Comparison of ENCODE assay signal across 17 cellular contexts in the genomic region with DNA sequence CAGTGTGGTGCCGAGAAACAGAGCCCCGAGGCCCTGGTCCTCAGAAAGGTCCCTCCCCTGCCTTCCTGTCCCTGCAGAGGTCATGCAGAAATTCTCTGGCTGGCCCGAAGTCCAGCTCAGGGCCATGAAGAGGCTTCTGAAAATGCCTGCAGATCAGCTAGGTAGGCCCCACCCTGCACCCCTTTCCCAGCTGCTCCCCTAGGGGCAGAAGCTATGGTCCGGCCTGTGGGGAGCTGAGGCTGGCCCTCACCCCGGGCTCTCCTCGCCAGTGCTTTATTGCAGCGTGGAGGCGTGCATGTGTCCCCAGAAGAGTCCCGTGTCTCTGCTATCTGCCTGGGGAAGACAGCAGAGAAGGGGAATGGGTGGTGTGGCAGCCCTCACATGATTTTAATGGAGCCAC. TPM values are rescaled to one million over a fixed set of nuclear protein-coding genes. Genes with fewer than 3 reads are reported as not detected.
A peak's percentile ranks its signal among the peaks of the same experiment; 100 is the strongest.
DNase-seq lines count a peak whose midpoint lies in the region; ATAC-seq, FAIRE-seq and TF ChIP-seq lines count a peak whose summit lies in the region.
"Had no signal": no experiment of that assay in that cellular context is flagged by ENCODE, and none has a peak within 500 bp of the region (broad histone marks: within the 10 kb centered on the region; RNA-seq: fewer than 3 reads in every experiment).

No MANE protein-coding gene starts in this region.

- H3K36me3 ChIP-seq in H7 (replicated peaks; ENCODE audit: control insufficient read depth, insufficient read depth, low read length) (no peaks in the 10 kb centered on the region), K562 (ENCODE audit: control insufficient read depth, insufficient read depth, low read length) (peaks cover 4% of the 10 kb centered on the region; the same call in 1 of the 3 replicates)
- H3K36me3 ChIP-seq: HAP-1 had no signal

- H3K4me3 ChIP-seq in H7 (ENCODE audit: insufficient read depth, low read depth, low read length) (no peak overlapping the region), K562 (no peak overlapping the region)
- H3K4me3 ChIP-seq: BLaER1, GM23338, HAP-1 had no signal

- H3K4me1 ChIP-seq in K562 (replicated peaks in 1 of 2; ENCODE audit: control insufficient read depth in 2 of 2, insufficient read depth in 2 of 2, low read length in 2 of 2): peaks cover 0 to 13% of the 10 kb centered on the region in 2 experiments; a peak in 2 of 5 replicates
- H3K4me1 ChIP-seq: Caco-2, HAP-1 had no signal

- no peak for TF ChIP-seq RAD21 in K562 (CRISPR knock-in tag; conservative IDR thresholded peaks at IDR 0.05 in 1 of 2, IDR thresholded peaks at IDR 0.05 in 1 of 2)

- H3K27me3 ChIP-seq in H7 (ENCODE audit: control insufficient read depth, insufficient read depth, low read length): no peaks in the 10 kb centered on the region
- H3K27me3 ChIP-seq in K562 (ENCODE audit: control insufficient read depth in 2 of 2, insufficient read depth in 2 of 2, low read length in 2 of 2): peaks cover 15 to 38% of the 10 kb centered on the region in 2 experiments; a peak in 3 of 5 replicates
- H3K27me3 ChIP-seq: BLaER1 had no signal

- in situ Hi-C loops in K562 (cut with MboI): no loop called here

- H4K20me1 ChIP-seq in K562 (replicated peaks; ENCODE audit: control insufficient read depth, insufficient read depth, low read length): peaks cover 9% of the 10 kb centered on the region; the same call in 1 of the 2 replicates

- intact Hi-C loops in K562 (cut with micrococcal nuclease): no loop called here
- intact Hi-C loops in posterior vena cava (cut with DNase I): no loop called here

- POLR2A ChIA-PET in K562 (lab: Yijun Ruan, JAX): interaction anchor here (0.6 to 2.1 kb wide), 3 partner anchors 11 to 115 kb away, joined by 3 to 7 read pairs (median 4); no protein-coding TSS in a partner anchor

- BruUV-seq in K562 (replicated peaks; lab: Mats Ljungman, UMichigan): no TSS peak

- H3K27ac Mint-ChIP-seq in stimulated activated effector memory CD8-positive, alpha-beta T cell treated with anti-CD3 and anti-CD28 coated beads, Interleukin-12 subunit alpha, Interleukin-12 subunit beta, amount 100 ng/mL, for 72 hours: peak overlapping the region; percentile 22
- H3K27ac Mint-ChIP-seq: B cell; CD8-positive, alpha-beta T cell; GM23338; HFFc6 had no signal

- no peak for TF ChIP-seq CTCF in K562 (IDR thresholded peaks at IDR 0.05 in 2 of 3, conservative IDR thresholded peaks at IDR 0.05 in 1 of 3; ENCODE audit: insufficient read depth in 2 of 3, low read depth in 1 of 3, low read length in 3 of 3)

- H3K4me2 ChIP-seq in K562 (ENCODE audit: insufficient read depth, low read length): no peak overlapping the region
- H3K4me2 ChIP-seq: BLaER1, GM23338 had no signal

- 7% methylated on average over 9 of the region's 9 CpGs for WGBS in K562 (ENCODE audit: insufficient coverage, low coverage, missing lambda C conversion rate)

- H3K4me3 Mint-ChIP-seq in stimulated activated effector memory CD8-positive, alpha-beta T cell treated with anti-CD3 and anti-CD28 coated beads, Interleukin-12 subunit alpha, Interleukin-12 subunit beta, amount 100 ng/mL, for 72 hours: no peak overlapping the region
- H3K4me3 Mint-ChIP-seq: B cell; CD4-positive, CD25-positive, alpha-beta regulatory T cell; CD8-positive, alpha-beta T cell; GM23338; HFFc6 had no signal

- H3K36me3 Mint-ChIP-seq in stimulated activated effector memory CD8-positive, alpha-beta T cell treated with anti-CD3 and anti-CD28 coated beads, Interleukin-12 subunit alpha, Interleukin-12 subunit beta, amount 100 ng/mL, for 72 hours: no peaks in the 10 kb centered on the region
- H3K36me3 Mint-ChIP-seq: CD4-positive, CD25-positive, alpha-beta regulatory T cell; CD8-positive, alpha-beta T cell had no signal

- FAIRE-seq in K562 (lab: Jason Lieb, UNC): no peak
- FAIRE-seq: G401.6 had no signal

- H3K27ac ChIP-seq in K562 (ENCODE audit: extremely low read depth, low read depth, low read length): no peak overlapping the region
- H3K27ac ChIP-seq: BLaER1, C4-2B had no signal

- H3K9ac ChIP-seq in K562 (ENCODE audit: insufficient read depth in 1 of 2, low read depth in 2 of 2, low read length in 2 of 2): 0 out of 4 replicates have a peak overlapping the region, but pooled peaks of 1 of the 2 experiments have one; percentile 2
- H3K9ac ChIP-seq: BLaER1 had no signal

- CTCF ChIA-PET in K562 (lab: Yijun Ruan, JAX; ENCODE audit: low intra/inter-chr PET ratio): interaction anchor here (1.2 kb wide), 1 partner anchor 88 kb away, joined by 3 read pairs; no protein-coding TSS in a partner anchor

- H3K9me3 Mint-ChIP-seq in stimulated activated effector memory CD8-positive, alpha-beta T cell treated with anti-CD3 and anti-CD28 coated beads, Interleukin-12 subunit alpha, Interleukin-12 subunit beta, amount 100 ng/mL, for 72 hours: no peaks in the 10 kb centered on the region
- H3K9me3 Mint-ChIP-seq: CD4-positive, CD25-positive, alpha-beta regulatory T cell; CD8-positive, alpha-beta T cell; GM23338; HFFc6 had no signal

- TF ChIP-seq EP300 in K562 (IDR thresholded peaks at IDR 0.05; ENCODE audit: low read length): no peak

- no peaks in the 10 kb centered on the region for H3K79me2 ChIP-seq in K562 (ENCODE audit: control insufficient read depth, insufficient read depth, low read length)

- peaks cover 2% of the 10 kb centered on the region for H3K9me1 ChIP-seq in K562 (ENCODE audit: control insufficient read depth, insufficient read depth, low read length)

- no peaks in the 10 kb centered on the region for H3K9me3 ChIP-seq in K562 (replicated peaks; ENCODE audit: control insufficient read depth, insufficient read depth, low read depth, low read length)
- H3K9me3 ChIP-seq: BLaER1, Caco-2, HAP-1 had no signal

- H2AFZ ChIP-seq in K562 (ENCODE audit: low read depth, low read length): no peak overlapping the region
- H2AFZ ChIP-seq: GM23338 had no signal

- DNase-seq in H7 (peak; percentile 37), K562 (ENCODE audit: extremely low read depth in 1 of 4, low spot score in 3 of 4) (no peak), posterior vena cava (ENCODE audit: low spot score) (no peak), cortex of kidney (lab: John Stamatoyannopoulos, UW) (no peak)
- DNase-seq in stimulated activated effector memory CD8-positive, alpha-beta T cell treated with anti-CD3 and anti-CD28 coated beads, Interleukin-12 subunit alpha, Interleukin-12 subunit beta, amount 100 ng/mL, for 72 hours (ENCODE audit: low spot score in 2 of 2): no peak
- DNase-seq: Caco-2; CD4-positive, CD25-positive, alpha-beta regulatory T cell; CD8-positive, alpha-beta T cell; DMS153; DND-41; HFFc6 had no signal

- no peak for TF ChIP-seq POLR2A in K562 (conservative IDR thresholded peaks at IDR 0.05)

- ATAC-seq in K562: peak; percentile 21
- no peak for ATAC-seq in stimulated activated effector memory CD8-positive, alpha-beta T cell treated with anti-CD3 and anti-CD28 coated beads, Interleukin-12 subunit alpha, Interleukin-12 subunit beta, amount 100 ng/mL, for 72 hours
- ATAC-seq: CD8-positive, alpha-beta T cell had no signal

- H3K4me1 Mint-ChIP-seq in stimulated activated effector memory CD8-positive, alpha-beta T cell treated with anti-CD3 and anti-CD28 coated beads, Interleukin-12 subunit alpha, Interleukin-12 subunit beta, amount 100 ng/mL, for 72 hours: peaks cover 5% of the 10 kb centered on the region
- H3K4me1 Mint-ChIP-seq: B cell, GM23338 had no signal

RNA-seq across cellular contexts. Expression of a gene that starts 19.9 kb away (rescaled TPM):
- total RNA-seq in H7 (2014; rRNA removed; shearing (Covaris generic)): 28.5 and 33.5 TPM in 2 replicates
- 33.3 and 49.1 TPM in 2 replicates for total RNA-seq in K562 (2011; cell fraction: chromatin; rRNA removed; ENCODE audit: low replicate concordance)
- total RNA-seq in K562 (2011; cell fraction: nucleolus; rRNA removed): 33.0 and 38.9 TPM in 2 replicates
- total RNA-seq in K562 (2011; cell fraction: nucleoplasm; rRNA removed): 25.6 and 35.8 TPM in 2 replicates
- total RNA-seq in K562 (2014; rRNA removed) (70.5 and 72.9 TPM in 2 replicates), K562 (2014; rRNA removed; fragmentation: Illumina TruSeq; extraction: Trizol) (19.6 and 21.6 TPM in 2 replicates), K562 (2015; rRNA removed; fragmentation: Illumina TruSeq; extraction: Trizol) (31.1 and 31.3 TPM in 2 replicates), K562 (2021) (56.4 and 57.9 TPM in 2 replicates), posterior vena cava (10 to 100 TPM; 10.4 to 11.1 TPM)
- polyA plus RNA-seq in K562 (2011; rRNA removed) (23.9 and 29.2 TPM in 2 replicates), K562 (2014; fragmentation: Illumina TruSeq; extraction: Trizol) (40.9 and 45.1 TPM in 2 replicates), K562 (2014; fragmentation: Nextera tagmentation; extraction: Ambion mirVana) (1 to 10 TPM; 3.4 to 5.0 TPM), K562 (2014; rRNA removed) (58.8 and 62.3 TPM in 2 replicates)
- polyA plus RNA-seq in K562 (2011; cell fraction: cytosol; rRNA removed): 26.2 and 39.1 TPM in 2 replicates
- 19.8 and 27.2 TPM in 2 replicates for polyA plus RNA-seq in K562 (2011; cell fraction: nucleus; rRNA removed)
- 22.0 and 39.1 TPM in 2 replicates for polyA plus RNA-seq in K562 (2012)
- polyA minus RNA-seq in K562 (2011; rRNA and poly(A)+ RNA removed): 22.5 and 31.4 TPM in 2 replicates
- 17.9 and 24.8 TPM in 2 replicates for polyA minus RNA-seq in K562 (2011; cell fraction: cytosol; rRNA and poly(A)+ RNA removed)
- polyA minus RNA-seq in K562 (2011; cell fraction: nucleus; rRNA and poly(A)+ RNA removed): 13.6 and 16.7 TPM in 2 replicates

RNA-seq across cellular contexts. Expression of a gene that starts 21.7 kb away (rescaled TPM):
- total RNA-seq in H7 (2014; rRNA removed; shearing (Covaris generic)): 0.17 and 0.41 TPM in 2 replicates
- total RNA-seq in K562 (2011; cell fraction: chromatin; rRNA removed; ENCODE audit: low replicate concordance): 1.6 and 2.8 TPM in 2 replicates
- total RNA-seq in K562 (2011; cell fraction: nucleolus; rRNA removed): 0.50 and 0.92 TPM in 2 replicates
- 0.69 and 1.3 TPM in 2 replicates for total RNA-seq in K562 (2011; cell fraction: nucleoplasm; rRNA removed)
- total RNA-seq in K562 (2014; rRNA removed): 0.53 TPM in 1 of 2 replicates, not detected in the other
- total RNA-seq in K562 (2014; rRNA removed; fragmentation: Illumina TruSeq; extraction: Trizol): 0.19 and 0.36 TPM in 2 replicates
- total RNA-seq in K562 (2015; rRNA removed; fragmentation: Illumina TruSeq; extraction: Trizol): 0.26 and 0.65 TPM in 2 replicates
- 0.20 and 0.33 TPM in 2 replicates for total RNA-seq in K562 (2021)
- 0.60 and 1.2 TPM in 2 replicates for polyA plus RNA-seq in K562 (2011; rRNA removed)
- 0.60 and 0.85 TPM in 2 replicates for polyA plus RNA-seq in K562 (2011; cell fraction: cytosol; rRNA removed)
- polyA plus RNA-seq in K562 (2011; cell fraction: nucleus; rRNA removed): 0.60 and 0.86 TPM in 2 replicates
- 0.82 and 1.7 TPM in 2 replicates for polyA plus RNA-seq in K562 (2012)
- polyA plus RNA-seq in K562 (2014; fragmentation: Illumina TruSeq; extraction: Trizol): 0.25 and 1.0 TPM in 2 replicates
- polyA plus RNA-seq in K562 (2014; fragmentation: Nextera tagmentation; extraction: Ambion mirVana): under 1 TPM in 1 of 2 experiments, not detected in 1; 0.10 TPM
- polyA plus RNA-seq in K562 (2014; rRNA removed): 0.13 and 0.61 TPM in 2 replicates
- polyA minus RNA-seq in K562 (2011; rRNA and poly(A)+ RNA removed): 0.39 and 0.81 TPM in 2 replicates
- polyA minus RNA-seq in K562 (2011; cell fraction: cytosol; rRNA and poly(A)+ RNA removed): 0.86 TPM in 1 of 2 replicates, not detected in the other
- polyA minus RNA-seq in K562 (2011; cell fraction: nucleus; rRNA and poly(A)+ RNA removed): 0.27 and 0.44 TPM in 2 replicates
- total RNA-seq in posterior vena cava: 1 to 10 TPM in 1 of 2 donors, under 1 TPM in 1; 0.57 to 1.2 TPM
- total RNA-seq: GM23338 had no signal

RNA-seq across cellular contexts. Expression of a gene that starts 22.0 kb away (rescaled TPM):
- 174 and 181 TPM in 2 replicates for total RNA-seq in H7 (2014; rRNA removed; shearing (Covaris generic))
- 165 and 371 TPM in 2 replicates for total RNA-seq in K562 (2011; cell fraction: chromatin; rRNA removed; ENCODE audit: low replicate concordance)
- 360 and 416 TPM in 2 replicates for total RNA-seq in K562 (2011; cell fraction: nucleolus; rRNA removed)
- total RNA-seq in K562 (2011; cell fraction: nucleoplasm; rRNA removed): 387 and 460 TPM in 2 replicates
- 158 and 200 TPM in 2 replicates for total RNA-seq in K562 (2014; rRNA removed)
- 110 and 137 TPM in 2 replicates for total RNA-seq in K562 (2014; rRNA removed; fragmentation: Illumina TruSeq; extraction: Trizol)
- total RNA-seq in K562 (2015; rRNA removed; fragmentation: Illumina TruSeq; extraction: Trizol): 128 and 130 TPM in 2 replicates
- total RNA-seq in K562 (2021): 175 and 181 TPM in 2 replicates
- polyA plus RNA-seq in K562 (2011; rRNA removed): 174 and 176 TPM in 2 replicates
- polyA plus RNA-seq in K562 (2011; cell fraction: cytosol; rRNA removed): 241 and 245 TPM in 2 replicates
- polyA plus RNA-seq in K562 (2011; cell fraction: nucleus; rRNA removed): 131 and 161 TPM in 2 replicates
- 137 and 203 TPM in 2 replicates for polyA plus RNA-seq in K562 (2012)
- polyA plus RNA-seq in K562 (2014; fragmentation: Illumina TruSeq; extraction: Trizol): 144 and 148 TPM in 2 replicates
- 10 to 100 TPM in 1 of 2 experiments, 1 to 10 TPM in 1; 8.4 to 13.5 TPM for polyA plus RNA-seq in K562 (2014; fragmentation: Nextera tagmentation; extraction: Ambion mirVana)
- polyA plus RNA-seq in K562 (2014; rRNA removed): 116 and 147 TPM in 2 replicates
- polyA minus RNA-seq in K562 (2011; rRNA and poly(A)+ RNA removed): 117 and 140 TPM in 2 replicates
- polyA minus RNA-seq in K562 (2011; cell fraction: cytosol; rRNA and poly(A)+ RNA removed): 116 and 143 TPM in 2 replicates
- polyA minus RNA-seq in K562 (2011; cell fraction: nucleus; rRNA and poly(A)+ RNA removed): 25.7 and 40.3 TPM in 2 replicates
- total RNA-seq in posterior vena cava: 100 to 1,000 TPM; 130 TPM

RNA-seq across cellular contexts. Expression of a gene that starts 24.3 kb away (rescaled TPM):
- 2.8 and 5.5 TPM in 2 replicates for total RNA-seq in H7 (2014; rRNA removed; shearing (Covaris generic))
- total RNA-seq in K562 (2011; cell fraction: chromatin; rRNA removed; ENCODE audit: low replicate concordance): 0.51 and 1.4 TPM in 2 replicates
- total RNA-seq in K562 (2011; cell fraction: nucleolus; rRNA removed): 0.53 and 0.83 TPM in 2 replicates
- total RNA-seq in K562 (2011; cell fraction: nucleoplasm; rRNA removed): 0.44 and 1.4 TPM in 2 replicates
- total RNA-seq in K562 (2014; rRNA removed) (0.04 TPM in 1 of 2 replicates, not detected in the other), K562 (2014; rRNA removed; fragmentation: Illumina TruSeq; extraction: Trizol) (not detected in 2 replicates), K562 (2015; rRNA removed; fragmentation: Illumina TruSeq; extraction: Trizol) (0.04 TPM in 1 of 2 replicates, not detected in the other), K562 (2021) (0.07 TPM in 1 of 2 replicates, not detected in the other), posterior vena cava (1 to 10 TPM in 1 of 2 donors, under 1 TPM in 1; 0.48 to 1.8 TPM)
- polyA plus RNA-seq in K562 (2011; rRNA removed) (0.16 and 0.20 TPM in 2 replicates), K562 (2014; fragmentation: Illumina TruSeq; extraction: Trizol) (0.03 TPM in 1 of 2 replicates, not detected in the other), K562 (2014; fragmentation: Nextera tagmentation; extraction: Ambion mirVana) (not detected), K562 (2014; rRNA removed) (0.04 and 0.26 TPM in 2 replicates)
- 0.10 and 0.16 TPM in 2 replicates for polyA plus RNA-seq in K562 (2011; cell fraction: cytosol; rRNA removed)
- polyA plus RNA-seq in K562 (2011; cell fraction: nucleus; rRNA removed): 1.2 and 1.3 TPM in 2 replicates
- 0.29 and 1.0 TPM in 2 replicates for polyA plus RNA-seq in K562 (2012)
- polyA minus RNA-seq in K562 (2011; rRNA and poly(A)+ RNA removed): not detected in 2 replicates
- polyA minus RNA-seq in K562 (2011; cell fraction: cytosol; rRNA and poly(A)+ RNA removed): not detected in 2 replicates
- polyA minus RNA-seq in K562 (2011; cell fraction: nucleus; rRNA and poly(A)+ RNA removed): 0.33 and 0.40 TPM in 2 replicates

RNA-seq across cellular contexts. Expression of a gene that starts 41.5 kb away (rescaled TPM):
- total RNA-seq in H7 (2014; rRNA removed; shearing (Covaris generic)): 25.8 and 28.1 TPM in 2 replicates
- total RNA-seq in K562 (2011; cell fraction: chromatin; rRNA removed; ENCODE audit: low replicate concordance): 2.1 and 4.8 TPM in 2 replicates
- 5.7 and 6.1 TPM in 2 replicates for total RNA-seq in K562 (2011; cell fraction: nucleolus; rRNA removed)
- total RNA-seq in K562 (2011; cell fraction: nucleoplasm; rRNA removed): 3.4 and 7.6 TPM in 2 replicates
- total RNA-seq in K562 (2014; rRNA removed) (82.5 and 83.0 TPM in 2 replicates), K562 (2014; rRNA removed; fragmentation: Illumina TruSeq; extraction: Trizol) (18.6 and 19.8 TPM in 2 replicates), K562 (2015; rRNA removed; fragmentation: Illumina TruSeq; extraction: Trizol) (37.0 and 37.3 TPM in 2 replicates), K562 (2021) (38.3 and 43.3 TPM in 2 replicates), posterior vena cava (10 to 100 TPM; 11.8 to 12.0 TPM)
- polyA plus RNA-seq in K562 (2011; rRNA removed) (7.3 and 9.7 TPM in 2 replicates), K562 (2014; fragmentation: Illumina TruSeq; extraction: Trizol) (21.3 and 32.2 TPM in 2 replicates), K562 (2014; fragmentation: Nextera tagmentation; extraction: Ambion mirVana) (10 to 100 TPM in 1 of 2 experiments, 1 to 10 TPM in 1; 5.5 to 10.2 TPM), K562 (2014; rRNA removed) (52.4 and 58.9 TPM in 2 replicates)
- polyA plus RNA-seq in K562 (2011; cell fraction: cytosol; rRNA removed): 11.8 and 44.2 TPM in 2 replicates
- 6.8 and 14.0 TPM in 2 replicates for polyA plus RNA-seq in K562 (2011; cell fraction: nucleus; rRNA removed)
- polyA plus RNA-seq in K562 (2012): 30.9 and 47.7 TPM in 2 replicates
- polyA minus RNA-seq in K562 (2011; rRNA and poly(A)+ RNA removed): 7.6 TPM in 2 replicates
- polyA minus RNA-seq in K562 (2011; cell fraction: cytosol; rRNA and poly(A)+ RNA removed): 10.3 and 16.3 TPM in 2 replicates
- polyA minus RNA-seq in K562 (2011; cell fraction: nucleus; rRNA and poly(A)+ RNA removed): 4.1 and 4.2 TPM in 2 replicates
